ENCODE assay signal across 19 cellular contexts in genomic region chr3:126461450-126462070, GRCh38. TPM values are rescaled to one million over a fixed set of nuclear protein-coding genes. Genes with fewer than 3 reads are reported as not detected.
"Had no signal": no experiment of that assay in that cellular context is flagged by ENCODE, and none has a peak within 500 bp of the region (broad histone marks: within the 10 kb centered on the region; RNA-seq: fewer than 3 reads in every experiment).

No MANE protein-coding gene starts in this region.

- ATAC-seq: gastroesophageal sphincter had no signal

- H3K4me3 ChIP-seq: adrenal gland, gastroesophageal sphincter, hepatocyte, smooth muscle cell had no signal

- H3K27ac Mint-ChIP-seq: activated CD4-positive, alpha-beta memory T cell treated with anti-CD3 and anti-CD28 coated beads, Interleukin-2, amount 10 ng/mL, durations not matched to agents 7 days and 5 days; activated naive CD4-positive, alpha-beta T cell treated with anti-CD3 and anti-CD28 coated beads, Interleukin-2, amount 10 ng/mL, durations not matched to agents 7 days and 5 days; activated T-helper 2 cell treated with anti-CD3 and anti-CD28 coated beads, Interferon-gamma antibody, Interleukin-2, Interleukin-4, amounts not matched to agents 10 μg/mL and 5 μg/mL and 100 μg/mL, durations not matched to agents 14 hours and 24 hours and 36 hours; nephron progenitor cell; T-helper 1 cell treated with Interleukin-12 subunit alpha and Interleukin-12 subunit beta and Interleukin-4 antibody, amounts not matched to agents 30 μg/mL and 1 μg/mL, for 36 hours had no signal

- H3K9me3 Mint-ChIP-seq: activated CD4-positive, alpha-beta memory T cell treated with anti-CD3 and anti-CD28 coated beads, Interleukin-2, amount 10 ng/mL, durations not matched to agents 7 days and 5 days; activated naive CD4-positive, alpha-beta T cell treated with anti-CD3 and anti-CD28 coated beads, Interleukin-2, amount 10 ng/mL, durations not matched to agents 7 days and 5 days; activated T-helper 2 cell treated with anti-CD3 and anti-CD28 coated beads, Interferon-gamma antibody, Interleukin-2, Interleukin-4, amounts not matched to agents 10 μg/mL and 5 μg/mL and 100 μg/mL, durations not matched to agents 14 hours and 24 hours and 36 hours; central memory CD8-positive, alpha-beta T cell; nephron progenitor cell; T-helper 1 cell treated with Interleukin-12 subunit alpha and Interleukin-12 subunit beta and Interleukin-4 antibody, amounts not matched to agents 30 μg/mL and 1 μg/mL, for 36 hours had no signal

- H3K4me3 Mint-ChIP-seq: activated CD4-positive, alpha-beta memory T cell treated with anti-CD3 and anti-CD28 coated beads, Interleukin-2, amount 10 ng/mL, durations not matched to agents 7 days and 5 days; activated naive CD4-positive, alpha-beta T cell treated with anti-CD3 and anti-CD28 coated beads, Interleukin-2, amount 10 ng/mL, durations not matched to agents 7 days and 5 days; central memory CD8-positive, alpha-beta T cell; nephron progenitor cell; T-helper 1 cell treated with Interleukin-12 subunit alpha and Interleukin-12 subunit beta and Interleukin-4 antibody, amounts not matched to agents 30 μg/mL and 1 μg/mL, for 36 hours had no signal

- H3K27me3 ChIP-seq: adrenal gland, gastroesophageal sphincter, hepatocyte had no signal

- H3K27ac ChIP-seq: adrenal gland, epithelial cell of prostate, gastroesophageal sphincter, hepatocyte had no signal

- H3K9me3 ChIP-seq: adrenal gland, gastroesophageal sphincter had no signal

- H3K4me1 Mint-ChIP-seq: nephron progenitor cell had no signal

- H3K27me3 Mint-ChIP-seq: activated CD4-positive, alpha-beta memory T cell treated with anti-CD3 and anti-CD28 coated beads, Interleukin-2, amount 10 ng/mL, durations not matched to agents 7 days and 5 days; activated naive CD4-positive, alpha-beta T cell treated with anti-CD3 and anti-CD28 coated beads, Interleukin-2, amount 10 ng/mL, durations not matched to agents 7 days and 5 days; central memory CD8-positive, alpha-beta T cell had no signal

- DNase-seq: activated CD4-positive, alpha-beta memory T cell treated with anti-CD3 and anti-CD28 coated beads, Interleukin-2, amount 10 ng/mL, durations not matched to agents 7 days and 5 days; activated CD4-positive, alpha-beta T cell treated with anti-CD3 and anti-CD28 coated beads for 1 hour; activated CD8-positive, alpha-beta memory T cell treated with anti-CD3 and anti-CD28 coated beads, Interleukin-2, amount 50 U/mL, for 48 hours; activated naive CD4-positive, alpha-beta T cell treated with anti-CD3 and anti-CD28 coated beads, Interleukin-2, amount 10 ng/mL, durations not matched to agents 7 days and 5 days; effector memory CD4-positive, alpha-beta T cell; mammary epithelial cell; nephron progenitor cell; SHP77; stimulated activated naive CD4-positive, alpha-beta T cell treated with Interleukin-2 at 50 U/mL for 16 hours had no signal

RNA-seq across cellular contexts. Expression of gene UROC1, which starts 56.0 kb away (rescaled TPM):
- total RNA-seq: activated CD4-positive, alpha-beta memory T cell treated with anti-CD3 and anti-CD28 coated beads, Interleukin-2, amount 10 ng/mL, durations not matched to agents 7 days and 5 days; activated T-helper 2 cell treated with anti-CD3 and anti-CD28 coated beads, Interferon-gamma antibody, Interleukin-2, Interleukin-4, amounts not matched to agents 10 μg/mL and 5 μg/mL and 100 μg/mL, durations not matched to agents 14 hours and 24 hours and 36 hours; gastroesophageal sphincter; mammary epithelial cell; osteoblast; smooth muscle cell; ureter had no signal
- polyA plus RNA-seq: mammary epithelial cell, smooth muscle cell had no signal
